In genomic region chr7:123749537-123749857, GRCh38 we compare ENCODE assay signal across 1 cellular context.
TF ChIP-seq lines count a peak whose summit lies in the region.

No MANE protein-coding gene starts in this region.

TF ChIP-seq in SK-N-SH, 30 proteins besides CTCF, POLR2A, EP300 and RAD21 (continued from another document):
- TF ChIP-seq IRF3 (IDR thresholded peaks at IDR 0.05; ENCODE audit: low read depth, low read length) = no peak
- no peak for TF ChIP-seq REST (IDR thresholded peaks at IDR 0.05; ENCODE audit: low read depth, low read length)
- 0 out of 2 replicates have a peak, but pooled peaks have one; percentile 30 for TF ChIP-seq SIN3A (IDR thresholded peaks at IDR 0.05; ENCODE audit: borderline replicate concordance, low read depth, low read length)
- no peak for TF ChIP-seq FOXJ3 (CRISPR knock-in tag; IDR thresholded peaks at IDR 0.05)
- no peak for TF ChIP-seq JUND (IDR thresholded peaks at IDR 0.05)
- no peak for TF ChIP-seq FOSL2 (IDR thresholded peaks at IDR 0.05; ENCODE audit: borderline replicate concordance, low read depth)
- no peak for TF ChIP-seq RFX5 (IDR thresholded peaks at IDR 0.05; ENCODE audit: low read length)
- TF ChIP-seq POLR2AphosphoS5 (IDR thresholded peaks at IDR 0.05; ENCODE audit: low read depth, low read length) = no peak
